9 cellular contexts compared by ENCODE assay signal in the genomic region with DNA sequence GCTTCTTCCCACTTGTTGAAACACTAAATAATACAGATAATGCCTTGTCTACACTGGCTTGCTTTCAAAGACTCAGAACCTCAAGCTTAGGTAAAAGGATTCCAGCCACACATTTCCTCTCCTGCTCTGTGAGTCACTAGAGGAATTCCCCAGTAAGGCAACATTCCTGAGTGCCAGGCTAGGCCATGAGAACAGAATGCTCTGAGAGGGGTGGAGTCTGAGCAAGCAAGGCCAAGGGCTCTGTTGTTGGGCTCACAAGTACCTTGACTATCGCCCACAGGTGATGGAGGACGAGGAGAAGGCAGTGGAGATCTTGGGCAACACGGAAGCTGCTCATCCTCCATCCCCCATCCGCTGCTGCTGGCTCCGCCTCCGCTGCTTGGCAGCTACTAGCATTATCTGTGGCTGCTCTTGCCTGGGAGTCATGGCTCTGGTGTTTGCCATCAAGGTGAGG. TPM values are rescaled to one million over a fixed set of nuclear protein-coding genes. Genes with fewer than 3 reads are reported as not detected.
DNase-seq lines count a peak whose midpoint lies in the region; ATAC-seq, FAIRE-seq and TF ChIP-seq lines count a peak whose summit lies in the region.
"Had no signal": no experiment of that assay in that cellular context is flagged by ENCODE, and none has a peak within 500 bp of the region (broad histone marks: within the 10 kb centered on the region; RNA-seq: fewer than 3 reads in every experiment).

No MANE protein-coding gene starts in this region.

- no peak for TF ChIP-seq EP300 in transverse colon (IDR thresholded peaks at IDR 0.05; ENCODE audit: low read depth)

- H3K4me3 Mint-ChIP-seq in activated CD8-positive, alpha-beta T cell treated with anti-CD3 and anti-CD28 coated beads for 36 hours: no peak overlapping the region
- no peak overlapping the region for H3K4me3 Mint-ChIP-seq in activated CD8-positive, alpha-beta T cell treated with anti-CD3 and anti-CD28 coated beads, Interleukin-2, amount 10 ng/mL, durations not matched to agents 7 days and 5 days
- no peak overlapping the region for H3K4me3 Mint-ChIP-seq in CD14-positive monocyte

- intact Hi-C loops in activated CD8-positive, alpha-beta T cell treated with anti-CD3 and anti-CD28 coated beads for 36 hours (cut with micrococcal nuclease): no loop called here
- intact Hi-C loops in ascending aorta (cut with DNase I): no loop called here
- intact Hi-C loops in kidney (cut with DNase I): no loop called here
- intact Hi-C loops in transverse colon (cut with DNase I; ENCODE audit: low total_unique reads): no loop called here
- intact Hi-C loops in CD14-positive monocyte (cut with micrococcal nuclease): no loop called here

- no peak for DNase-seq in activated CD8-positive, alpha-beta T cell treated with anti-CD3 and anti-CD28 coated beads for 36 hours
- no peak for DNase-seq in activated CD8-positive, alpha-beta T cell treated with anti-CD3 and anti-CD28 coated beads, Interleukin-2, amount 10 ng/mL, durations not matched to agents 7 days and 5 days
- DNase-seq in ascending aorta (ENCODE audit: low spot score in 2 of 2) (no peak), kidney (peak; percentile 82), transverse colon (peak; percentile 72), superior temporal gyrus (ENCODE audit: extremely low spot score) (no peak), CD14-positive monocyte (ENCODE audit: low spot score) (no peak)
- DNase-seq: hippocampal formation had no signal

- POLR2A ChIA-PET in activated CD8-positive, alpha-beta T cell treated with anti-CD3 and anti-CD28 coated beads for 36 hours (lab: Charles Lee): interaction anchor here (1.5 to 1.9 kb wide), 2 partner anchors 9 kb away, joined by 3 to 5 read pairs; no protein-coding TSS in a partner anchor
- POLR2A ChIA-PET in activated CD8-positive, alpha-beta T cell treated with anti-CD3 and anti-CD28 coated beads, Interleukin-2, amount 10 ng/mL, durations not matched to agents 7 days and 5 days (lab: Charles Lee): interaction anchor here (0.9 kb wide), 1 partner anchor 26 kb away, joined by 3 read pairs; no protein-coding TSS in a partner anchor

- H3K36me3 Mint-ChIP-seq in activated CD8-positive, alpha-beta T cell treated with anti-CD3 and anti-CD28 coated beads for 36 hours (ENCODE audit: low read depth): peaks cover 49% of the 10 kb centered on the region
- H3K36me3 Mint-ChIP-seq in activated CD8-positive, alpha-beta T cell treated with anti-CD3 and anti-CD28 coated beads, Interleukin-2, amount 10 ng/mL, durations not matched to agents 7 days and 5 days (ENCODE audit: low read depth): peaks cover 49% of the 10 kb centered on the region
- peaks cover 69 to 82% of the 10 kb centered on the region in 2 donors for H3K36me3 Mint-ChIP-seq in CD14-positive monocyte

- H3K9me3 ChIP-seq in ascending aorta (no peaks in the 10 kb centered on the region), kidney (ENCODE audit: control insufficient read depth in 1 of 2, low read length in 2 of 2) (no peaks in the 10 kb centered on the region), transverse colon (no peaks in the 10 kb centered on the region)

- CTCF ChIA-PET in activated CD8-positive, alpha-beta T cell treated with anti-CD3 and anti-CD28 coated beads for 36 hours (lab: Charles Lee): interaction anchor here (1.3 kb wide), 1 partner anchor 103 kb away, joined by 3 read pairs; no protein-coding TSS in a partner anchor
- CTCF ChIA-PET in activated CD8-positive, alpha-beta T cell treated with anti-CD3 and anti-CD28 coated beads, Interleukin-2, amount 10 ng/mL, durations not matched to agents 7 days and 5 days (lab: Charles Lee): interaction anchor here (1.1 kb wide), 1 partner anchor 9 kb away, joined by 3 read pairs; no protein-coding TSS in a partner anchor

- H3K27me3 Mint-ChIP-seq in activated CD8-positive, alpha-beta T cell treated with anti-CD3 and anti-CD28 coated beads for 36 hours: no peaks in the 10 kb centered on the region
- H3K27me3 Mint-ChIP-seq in activated CD8-positive, alpha-beta T cell treated with anti-CD3 and anti-CD28 coated beads, Interleukin-2, amount 10 ng/mL, durations not matched to agents 7 days and 5 days (ENCODE audit: low read depth): no peaks in the 10 kb centered on the region
- H3K27me3 Mint-ChIP-seq in CD14-positive monocyte (ENCODE audit: low read depth in 3 of 3): peaks cover 0 to 1% (median 0%) of the 10 kb centered on the region in 3 donors

- peak overlapping the region; percentile 67 to 69 for H3K27ac ChIP-seq in ascending aorta
- peak overlapping the region; percentile 77 to 83 for H3K27ac ChIP-seq in kidney (ENCODE audit: low read depth in 2 of 2, low read length in 2 of 2)
- H3K27ac ChIP-seq in transverse colon: peak overlapping the region; percentile 72 to 84 (median 81)

- no peaks in the 10 kb centered on the region for H3K27me3 ChIP-seq in ascending aorta
- H3K27me3 ChIP-seq in transverse colon: no peaks in the 10 kb centered on the region

- in situ Hi-C loops in transverse colon (cut with MboI; ENCODE audit: low pct_ligation_motif_present in 1 of 4, low pct_unique_long_range_greater_than_20kb in 1 of 4, low sequenced_read_pairs in 3 of 4): no loop called here

- H3K4me3 ChIP-seq in ascending aorta (no peak overlapping the region), kidney (ENCODE audit: low read length in 2 of 2) (no peak overlapping the region), transverse colon (no peak overlapping the region)

- TF ChIP-seq POLR2A in transverse colon (IDR thresholded peaks at IDR 0.05): peak; percentile 26

- H3K4me1 Mint-ChIP-seq in activated CD8-positive, alpha-beta T cell treated with anti-CD3 and anti-CD28 coated beads for 36 hours (ENCODE audit: low read depth): peaks cover 10% of the 10 kb centered on the region
- no peaks in the 10 kb centered on the region for H3K4me1 Mint-ChIP-seq in activated CD8-positive, alpha-beta T cell treated with anti-CD3 and anti-CD28 coated beads, Interleukin-2, amount 10 ng/mL, durations not matched to agents 7 days and 5 days (ENCODE audit: low read depth)
- H3K4me1 Mint-ChIP-seq in CD14-positive monocyte: peaks cover 1% of the 10 kb centered on the region

- no peak for TF ChIP-seq CTCF in activated CD8-positive, alpha-beta T cell treated with anti-CD3 and anti-CD28 coated beads for 36 hours (IDR thresholded peaks at IDR 0.05)
- no peak for TF ChIP-seq CTCF in ascending aorta (IDR thresholded peaks at IDR 0.05)
- TF ChIP-seq CTCF in kidney (IDR thresholded peaks at IDR 0.05; ENCODE audit: borderline replicate concordance, extremely low read depth, insufficient read depth): no peak
- no peak for TF ChIP-seq CTCF in transverse colon (IDR thresholded peaks at IDR 0.05)
- no peak for TF ChIP-seq CTCF in CD14-positive monocyte (IDR thresholded peaks at IDR 0.05)

- peaks cover 39 to 41% of the 10 kb centered on the region in 2 donors for H3K36me3 ChIP-seq in ascending aorta
- peaks cover 19 to 28% of the 10 kb centered on the region in 2 donors for H3K36me3 ChIP-seq in kidney (ENCODE audit: control insufficient read depth in 1 of 2, insufficient read depth in 2 of 2, low read length in 2 of 2)
- peaks cover 0 to 31% (median 15%) of the 10 kb centered on the region in 4 donors for H3K36me3 ChIP-seq in transverse colon

- no peaks in the 10 kb centered on the region for H3K9me3 Mint-ChIP-seq in activated CD8-positive, alpha-beta T cell treated with anti-CD3 and anti-CD28 coated beads for 36 hours
- no peaks in the 10 kb centered on the region for H3K9me3 Mint-ChIP-seq in activated CD8-positive, alpha-beta T cell treated with anti-CD3 and anti-CD28 coated beads, Interleukin-2, amount 10 ng/mL, durations not matched to agents 7 days and 5 days (ENCODE audit: insufficient read depth)
- H3K9me3 Mint-ChIP-seq in CD14-positive monocyte: peaks cover 0 to 1% (median 0%) of the 10 kb centered on the region in 7 donors

- H3K4me1 ChIP-seq in ascending aorta (peaks cover 8 to 22% of the 10 kb centered on the region in 2 donors), kidney (ENCODE audit: control insufficient read depth in 1 of 2, insufficient read depth in 1 of 2, low read depth in 1 of 2, low read length in 2 of 2) (peaks cover 8% of the 10 kb centered on the region in 2 donors), transverse colon (peaks cover 8 to 57% (median 40%) of the 10 kb centered on the region in 4 donors)

- H3K27ac Mint-ChIP-seq in activated CD8-positive, alpha-beta T cell treated with anti-CD3 and anti-CD28 coated beads for 36 hours: peak overlapping the region; percentile 4
- H3K27ac Mint-ChIP-seq in activated CD8-positive, alpha-beta T cell treated with anti-CD3 and anti-CD28 coated beads, Interleukin-2, amount 10 ng/mL, durations not matched to agents 7 days and 5 days: no peak overlapping the region
- peak overlapping the region in 1 of 7 donors; percentile 58 for H3K27ac Mint-ChIP-seq in CD14-positive monocyte

- H3K9ac ChIP-seq in kidney (ENCODE audit: low read length in 2 of 2): peak overlapping the region in 1 of 2 donors; percentile 51

- no peak for FAIRE-seq in kidney (lab: Jason Lieb, UNC)

- 58% methylated on average over 6 of the region's 6 CpGs; no CpG with 5 or more reads in 1 of the 2 donors for WGBS in transverse colon (ENCODE audit: low coverage in 1 of 2), 2 donors

- ATAC-seq in activated CD8-positive, alpha-beta T cell treated with anti-CD3 and anti-CD28 coated beads for 36 hours: no peak
- ATAC-seq in activated CD8-positive, alpha-beta T cell treated with anti-CD3 and anti-CD28 coated beads, Interleukin-2, amount 10 ng/mL, durations not matched to agents 7 days and 5 days: no peak
- ATAC-seq in HG03460 (IDR thresholded peaks at IDR 0.05; ENCODE audit: unreplicated experiment): no peak

RNA-seq across cellular contexts. Expression of a gene that starts 6.7 kb away (rescaled TPM):
- total RNA-seq in activated CD8-positive, alpha-beta T cell treated with anti-CD3 and anti-CD28 coated beads for 36 hours: 10 to 100 TPM; 27.8 to 30.3 TPM
- total RNA-seq in activated CD8-positive, alpha-beta T cell treated with anti-CD3 and anti-CD28 coated beads, Interleukin-2, amount 10 ng/mL, durations not matched to agents 7 days and 5 days: 10 to 100 TPM; 42.1 to 43.7 TPM
- 78.8 TPM for total RNA-seq in ascending aorta
- 27.8 TPM for total RNA-seq in kidney
- polyA plus RNA-seq in kidney (ENCODE audit: insufficient read depth, low read depth, low replicate concordance): 34.9 TPM
- 100 to 1,000 TPM in 1 of 4 donors, 10 to 100 TPM in 3; 41.1 to 152 (median 66.4) TPM for total RNA-seq in transverse colon
- 10 to 100 TPM; 45.4 to 54.2 TPM for polyA plus RNA-seq in CD14-positive monocyte

RNA-seq across cellular contexts. Expression of a gene that starts 20.4 kb away (rescaled TPM):
- 1 to 10 TPM; 3.8 to 3.9 TPM for total RNA-seq in activated CD8-positive, alpha-beta T cell treated with anti-CD3 and anti-CD28 coated beads for 36 hours
- 1 to 10 TPM; 4.4 to 4.8 TPM for total RNA-seq in activated CD8-positive, alpha-beta T cell treated with anti-CD3 and anti-CD28 coated beads, Interleukin-2, amount 10 ng/mL, durations not matched to agents 7 days and 5 days
- total RNA-seq in ascending aorta (not detected), kidney (12.2 TPM), transverse colon (10 to 100 TPM in 1 of 4 donors, 1 to 10 TPM in 3; 3.3 to 15.5 (median 6.0) TPM)
- polyA plus RNA-seq in kidney (ENCODE audit: insufficient read depth, low read depth, low replicate concordance) (13.5 TPM), CD14-positive monocyte (1 to 10 TPM; 2.4 to 3.5 TPM)

RNA-seq across cellular contexts. Expression of a gene that starts 20.6 kb away (rescaled TPM):
- total RNA-seq in activated CD8-positive, alpha-beta T cell treated with anti-CD3 and anti-CD28 coated beads for 36 hours: 10 to 100 TPM; 63.2 to 68.1 TPM
- 100 to 1,000 TPM; 100 to 102 TPM for total RNA-seq in activated CD8-positive, alpha-beta T cell treated with anti-CD3 and anti-CD28 coated beads, Interleukin-2, amount 10 ng/mL, durations not matched to agents 7 days and 5 days
- total RNA-seq in ascending aorta: 66.3 TPM
- 109 TPM for total RNA-seq in kidney
- polyA plus RNA-seq in kidney (ENCODE audit: insufficient read depth, low read depth, low replicate concordance): 74.3 TPM
- total RNA-seq in transverse colon: 100 to 1,000 TPM in 1 of 4 donors, 10 to 100 TPM in 3; 55.3 to 105 (median 77.8) TPM
- 10 to 100 TPM; 14.8 to 34.9 TPM for polyA plus RNA-seq in CD14-positive monocyte

RNA-seq across cellular contexts. Expression of a gene that starts 42.5 kb away (rescaled TPM):
- 10 to 100 TPM; 57.2 to 64.7 TPM for total RNA-seq in activated CD8-positive, alpha-beta T cell treated with anti-CD3 and anti-CD28 coated beads for 36 hours
- total RNA-seq in activated CD8-positive, alpha-beta T cell treated with anti-CD3 and anti-CD28 coated beads, Interleukin-2, amount 10 ng/mL, durations not matched to agents 7 days and 5 days: 10 to 100 TPM; 75.2 to 76.0 TPM
- total RNA-seq in ascending aorta (24.5 TPM), kidney (71.9 TPM), transverse colon (100 to 1,000 TPM in 1 of 4 donors, 10 to 100 TPM in 3; 43.8 to 135 (median 71.3) TPM)
- polyA plus RNA-seq in kidney (ENCODE audit: insufficient read depth, low read depth, low replicate concordance) (1.6 TPM), CD14-positive monocyte (1 to 10 TPM; 3.0 to 6.3 TPM)

RNA-seq across cellular contexts. Expression of a gene that starts 45.5 kb away (rescaled TPM):
- 1 to 10 TPM; 2.8 to 3.2 TPM for total RNA-seq in activated CD8-positive, alpha-beta T cell treated with anti-CD3 and anti-CD28 coated beads for 36 hours
- 1 to 10 TPM; 1.7 to 1.9 TPM for total RNA-seq in activated CD8-positive, alpha-beta T cell treated with anti-CD3 and anti-CD28 coated beads, Interleukin-2, amount 10 ng/mL, durations not matched to agents 7 days and 5 days
- total RNA-seq in ascending aorta: 12.3 TPM
- 19.8 TPM for total RNA-seq in kidney
- polyA plus RNA-seq in kidney (ENCODE audit: insufficient read depth, low read depth, low replicate concordance): 8.1 TPM
- 10 to 100 TPM; 13.5 to 29.9 (median 16.4) TPM for total RNA-seq in transverse colon
- polyA plus RNA-seq in CD14-positive monocyte: under 1 TPM; 0.27 to 0.73 TPM

Comparison
In these comparisons a context has a peak if more than half of its experiments do, and no peak if none do; other contexts are left out.
1. DNase-seq: peak in kidney (single experiment) and transverse colon (single experiment); none in activated CD8-positive, alpha-beta T cell treated with anti-CD3 and anti-CD28 coated beads for 36 hours (single experiment), activated CD8-positive, alpha-beta T cell treated with anti-CD3 and anti-CD28 coated beads, Interleukin-2, amount 10 ng/mL, durations not matched to agents 7 days and 5 days (single experiment), ascending aorta (0 of 2), superior temporal gyrus (single experiment) and CD14-positive monocyte (single experiment).
2. Peak in every context shown above with its lines, with median percentiles within 50 percentile points of each other: H3K27ac ChIP-seq.